ENCODE assay signal across 1 cellular context in the genomic region with DNA sequence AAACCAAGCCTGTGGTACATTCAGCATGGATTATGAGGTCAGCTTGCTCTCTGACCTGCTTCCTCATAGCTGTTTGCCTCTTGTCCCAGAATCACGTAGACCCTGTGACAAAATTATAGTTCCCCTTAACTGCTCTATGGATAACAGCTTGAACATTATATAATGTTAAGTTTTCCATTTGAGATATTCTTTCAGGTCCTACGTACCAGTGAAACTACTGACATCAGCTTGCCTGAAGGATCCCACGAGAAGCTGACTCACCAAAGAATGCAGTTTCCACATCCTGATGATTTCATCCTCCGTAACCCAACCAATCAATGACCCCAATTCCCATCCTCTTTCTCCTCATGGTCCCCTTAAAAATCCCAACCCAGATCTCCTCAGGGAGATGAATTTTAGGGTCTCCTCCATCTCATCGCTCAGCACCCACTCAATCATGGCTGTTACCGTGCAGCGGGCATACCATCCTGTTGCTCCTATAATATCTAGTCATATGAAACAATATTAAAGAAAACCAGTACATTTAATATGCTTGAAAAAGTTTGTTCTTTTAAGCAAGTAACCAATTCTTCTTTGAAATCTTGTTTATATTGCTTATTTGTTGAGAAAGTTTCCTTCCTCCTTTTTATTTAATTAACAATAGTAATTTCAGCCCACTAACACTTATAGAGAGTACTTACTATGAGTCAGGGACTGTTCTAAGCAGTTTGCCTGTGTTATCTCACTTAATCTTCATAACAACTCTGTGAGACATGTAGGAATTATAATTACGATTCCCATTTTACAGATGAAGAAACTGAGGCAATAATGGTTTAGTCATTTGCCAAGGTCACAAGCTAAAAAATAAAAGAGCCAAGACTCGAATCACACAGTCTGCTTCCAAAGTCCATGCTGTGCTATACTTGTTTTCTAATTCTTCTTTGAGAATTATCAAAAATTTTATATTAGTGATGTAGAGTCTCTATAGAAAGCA.
TF ChIP-seq lines count a peak whose summit lies in the region.

No MANE protein-coding gene starts in this region.

TF ChIP-seq in K562, 482 proteins besides CTCF, POLR2A, EP300 and RAD21 (continued from another document):
- TF ChIP-seq AFF1 (IDR thresholded peaks at IDR 0.05; ENCODE audit: low read depth in 1 of 2, partially characterized antibody in 2 of 2) (no peak), LCOR (CRISPR knock-in tag; IDR thresholded peaks at IDR 0.05) (no peak), RHOXF2B (CRISPR knock-in tag; conservative IDR thresholded peaks at IDR 0.05) (no peak), KDM1A (IDR thresholded peaks at IDR 0.05) (peak; percentile 61 to 77), ZNF277 (CRISPR knock-in tag; IDR thresholded peaks at IDR 0.05; ENCODE audit: borderline replicate concordance) (no peak), RFX5 (IDR thresholded peaks at IDR 0.05; ENCODE audit: low read depth, low read length) (no peak), YY1 (IDR thresholded peaks at IDR 0.05; ENCODE audit: borderline replicate concordance in 1 of 3, control insufficient read depth in 1 of 3, extremely low read depth in 1 of 3, insufficient read depth in 3 of 3, insufficient read length in 1 of 3, insufficient replicate concordance in 2 of 3, low read depth in 1 of 3, low read length in 2 of 3) (no peak), MAFK (IDR thresholded peaks at IDR 0.05; ENCODE audit: low read length) (no peak), HLTF (IDR thresholded peaks at IDR 0.05) (no peak), PHF20 (IDR thresholded peaks at IDR 0.05; ENCODE audit: partially characterized antibody) (no peak), ZZZ3 (IDR thresholded peaks at IDR 0.05) (no peak), MEIS2 (IDR thresholded peaks at IDR 0.05; ENCODE audit: partially characterized antibody) (no peak), ZNF644 (tag; IDR thresholded peaks at IDR 0.05; ENCODE audit: low read depth) (no peak), RCOR1 (IDR thresholded peaks at IDR 0.05; ENCODE audit: borderline replicate concordance in 1 of 2, low read depth in 2 of 2, low read length in 2 of 2) (peak in 1 of 2 experiments; percentile 61; a peak in 2 of 4 replicates), SMAD2 (IDR thresholded peaks at IDR 0.05; ENCODE audit: low read depth, low read length) (no peak), ARNT (IDR thresholded peaks at IDR 0.05) (no peak), TAF9B (IDR thresholded peaks at IDR 0.05; ENCODE audit: partially characterized antibody) (no peak), CEBPG (CRISPR knock-in tag; IDR thresholded peaks at IDR 0.05) (no peak), CEBPG (tag; conservative IDR thresholded peaks at IDR 0.05 in 1 of 2, IDR thresholded peaks at IDR 0.05 in 1 of 2) (peak in 1 of 2 experiments; percentile 52; a peak in 2 of 4 replicates), FOXK1 (CRISPR knock-in tag; IDR thresholded peaks at IDR 0.05; ENCODE audit: borderline replicate concordance) (no peak), MED1 (CRISPR knock-in tag; IDR thresholded peaks at IDR 0.05; ENCODE audit: borderline replicate concordance) (no peak), HDAC2 (IDR thresholded peaks at IDR 0.05) (peak; percentile 45; the same call in 1 of the 2 replicates), GABPA (tag; conservative IDR thresholded peaks at IDR 0.05; ENCODE audit: low read depth) (no peak), SMC3 (conservative IDR thresholded peaks at IDR 0.05; ENCODE audit: insufficient read depth, low read depth, low read length) (no peak)
- TF ChIP-seq, protein P1, sequence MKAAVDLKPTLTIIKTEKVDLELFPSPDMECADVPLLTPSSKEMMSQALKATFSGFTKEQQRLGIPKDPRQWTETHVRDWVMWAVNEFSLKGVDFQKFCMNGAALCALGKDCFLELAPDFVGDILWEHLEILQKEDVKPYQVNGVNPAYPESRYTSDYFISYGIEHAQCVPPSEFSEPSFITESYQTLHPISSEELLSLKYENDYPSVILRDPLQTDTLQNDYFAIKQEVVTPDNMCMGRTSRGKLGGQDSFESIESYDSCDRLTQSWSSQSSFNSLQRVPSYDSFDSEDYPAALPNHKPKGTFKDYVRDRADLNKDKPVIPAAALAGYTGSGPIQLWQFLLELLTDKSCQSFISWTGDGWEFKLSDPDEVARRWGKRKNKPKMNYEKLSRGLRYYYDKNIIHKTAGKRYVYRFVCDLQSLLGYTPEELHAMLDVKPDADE (conservative IDR thresholded peaks at IDR 0.05; ENCODE audit: control insufficient read depth, low read depth, low read length): no peak
- TF ChIP-seq, protein P2, sequence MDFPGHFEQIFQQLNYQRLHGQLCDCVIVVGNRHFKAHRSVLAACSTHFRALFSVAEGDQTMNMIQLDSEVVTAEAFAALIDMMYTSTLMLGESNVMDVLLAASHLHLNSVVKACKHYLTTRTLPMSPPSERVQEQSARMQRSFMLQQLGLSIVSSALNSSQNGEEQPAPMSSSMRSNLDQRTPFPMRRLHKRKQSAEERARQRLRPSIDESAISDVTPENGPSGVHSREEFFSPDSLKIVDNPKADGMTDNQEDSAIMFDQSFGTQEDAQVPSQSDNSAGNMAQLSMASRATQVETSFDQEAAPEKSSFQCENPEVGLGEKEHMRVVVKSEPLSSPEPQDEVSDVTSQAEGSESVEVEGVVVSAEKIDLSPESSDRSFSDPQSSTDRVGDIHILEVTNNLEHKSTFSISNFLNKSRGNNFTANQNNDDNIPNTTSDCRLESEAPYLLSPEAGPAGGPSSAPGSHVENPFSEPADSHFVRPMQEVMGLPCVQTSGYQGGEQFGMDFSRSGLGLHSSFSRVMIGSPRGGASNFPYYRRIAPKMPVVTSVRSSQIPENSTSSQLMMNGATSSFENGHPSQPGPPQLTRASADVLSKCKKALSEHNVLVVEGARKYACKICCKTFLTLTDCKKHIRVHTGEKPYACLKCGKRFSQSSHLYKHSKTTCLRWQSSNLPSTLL (IDR thresholded peaks at IDR 0.05): no peak
- TF ChIP-seq, protein P3, sequence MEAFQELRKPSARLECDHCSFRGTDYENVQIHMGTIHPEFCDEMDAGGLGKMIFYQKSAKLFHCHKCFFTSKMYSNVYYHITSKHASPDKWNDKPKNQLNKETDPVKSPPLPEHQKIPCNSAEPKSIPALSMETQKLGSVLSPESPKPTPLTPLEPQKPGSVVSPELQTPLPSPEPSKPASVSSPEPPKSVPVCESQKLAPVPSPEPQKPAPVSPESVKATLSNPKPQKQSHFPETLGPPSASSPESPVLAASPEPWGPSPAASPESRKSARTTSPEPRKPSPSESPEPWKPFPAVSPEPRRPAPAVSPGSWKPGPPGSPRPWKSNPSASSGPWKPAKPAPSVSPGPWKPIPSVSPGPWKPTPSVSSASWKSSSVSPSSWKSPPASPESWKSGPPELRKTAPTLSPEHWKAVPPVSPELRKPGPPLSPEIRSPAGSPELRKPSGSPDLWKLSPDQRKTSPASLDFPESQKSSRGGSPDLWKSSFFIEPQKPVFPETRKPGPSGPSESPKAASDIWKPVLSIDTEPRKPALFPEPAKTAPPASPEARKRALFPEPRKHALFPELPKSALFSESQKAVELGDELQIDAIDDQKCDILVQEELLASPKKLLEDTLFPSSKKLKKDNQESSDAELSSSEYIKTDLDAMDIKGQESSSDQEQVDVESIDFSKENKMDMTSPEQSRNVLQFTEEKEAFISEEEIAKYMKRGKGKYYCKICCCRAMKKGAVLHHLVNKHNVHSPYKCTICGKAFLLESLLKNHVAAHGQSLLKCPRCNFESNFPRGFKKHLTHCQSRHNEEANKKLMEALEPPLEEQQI (IDR thresholded peaks at IDR 0.05): 0 out of 2 replicates have a peak, but pooled peaks have one; percentile 15
- TF ChIP-seq, protein P4, sequence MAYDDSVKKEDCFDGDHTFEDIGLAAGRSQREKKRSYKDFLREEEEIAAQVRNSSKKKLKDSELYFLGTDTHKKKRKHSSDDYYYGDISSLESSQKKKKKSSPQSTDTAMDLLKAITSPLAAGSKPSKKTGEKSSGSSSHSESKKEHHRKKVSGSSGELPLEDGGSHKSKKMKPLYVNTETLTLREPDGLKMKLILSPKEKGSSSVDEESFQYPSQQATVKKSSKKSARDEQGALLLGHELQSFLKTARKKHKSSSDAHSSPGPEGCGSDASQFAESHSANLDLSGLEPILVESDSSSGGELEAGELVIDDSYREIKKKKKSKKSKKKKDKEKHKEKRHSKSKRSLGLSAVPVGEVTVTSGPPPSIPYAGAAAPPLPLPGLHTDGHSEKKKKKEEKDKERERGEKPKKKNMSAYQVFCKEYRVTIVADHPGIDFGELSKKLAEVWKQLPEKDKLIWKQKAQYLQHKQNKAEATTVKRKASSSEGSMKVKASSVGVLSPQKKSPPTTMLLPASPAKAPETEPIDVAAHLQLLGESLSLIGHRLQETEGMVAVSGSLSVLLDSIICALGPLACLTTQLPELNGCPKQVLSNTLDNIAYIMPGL (CRISPR knock-in tag; IDR thresholded peaks at IDR 0.05): no peak
- TF ChIP-seq, protein P5, sequence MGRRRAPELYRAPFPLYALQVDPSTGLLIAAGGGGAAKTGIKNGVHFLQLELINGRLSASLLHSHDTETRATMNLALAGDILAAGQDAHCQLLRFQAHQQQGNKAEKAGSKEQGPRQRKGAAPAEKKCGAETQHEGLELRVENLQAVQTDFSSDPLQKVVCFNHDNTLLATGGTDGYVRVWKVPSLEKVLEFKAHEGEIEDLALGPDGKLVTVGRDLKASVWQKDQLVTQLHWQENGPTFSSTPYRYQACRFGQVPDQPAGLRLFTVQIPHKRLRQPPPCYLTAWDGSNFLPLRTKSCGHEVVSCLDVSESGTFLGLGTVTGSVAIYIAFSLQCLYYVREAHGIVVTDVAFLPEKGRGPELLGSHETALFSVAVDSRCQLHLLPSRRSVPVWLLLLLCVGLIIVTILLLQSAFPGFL (CRISPR knock-in tag; IDR thresholded peaks at IDR 0.05): no peak
